27 cellular contexts compared by ENCODE assay signal in the genomic region with DNA sequence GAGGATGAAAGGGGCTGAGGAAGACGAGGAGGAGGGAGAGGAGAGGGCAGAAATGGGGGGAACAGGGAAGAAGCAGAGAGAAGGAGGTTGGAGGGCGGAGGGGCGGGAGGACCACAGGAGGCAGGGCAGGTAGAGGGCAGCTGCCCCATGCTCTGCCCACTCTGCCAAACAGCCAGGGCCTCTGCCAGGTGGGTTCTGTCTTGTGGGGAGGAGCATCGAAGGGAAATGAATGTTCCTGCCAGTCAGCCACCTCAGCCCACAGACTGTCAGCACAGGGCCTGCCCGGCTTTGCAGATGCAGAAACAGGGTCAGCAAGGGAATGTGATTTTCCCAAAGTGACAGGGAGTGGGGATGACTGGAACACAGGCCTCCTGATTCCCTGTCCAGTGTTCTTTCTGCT.
"Had no signal": no experiment of that assay in that cellular context is flagged by ENCODE, and none has a peak within 500 bp of the region (broad histone marks: within the 10 kb centered on the region; RNA-seq: fewer than 3 reads in every experiment).

No MANE protein-coding gene starts in this region.

- H3K36me3 ChIP-seq: ascending aorta, cardiac muscle cell, Peyer's patch had no signal

- H3K27ac ChIP-seq: ascending aorta, cardiac muscle cell, Peyer's patch had no signal

- DNase-seq: activated CD4-positive, alpha-beta T cell treated with anti-CD3 and anti-CD28 coated beads, Interleukin-2, amount 10 ng/mL, durations not matched to agents 24 days and 14 days; activated CD4-positive, alpha-beta T cell treated with anti-CD3 and anti-CD28 coated beads, Interleukin-2, amount 50 U/mL, for 4 hours; activated CD8-positive, alpha-beta T cell treated with anti-CD3 and anti-CD28 coated beads for 36 hours; activated gamma-delta T cell; activated naive CD4-positive, alpha-beta T cell treated with Interleukin-2 at 50 U/mL for 16 hours; activated naive CD8-positive, alpha-beta T cell treated with anti-CD3 and anti-CD28 coated beads, Interleukin-2, amount 10 ng/mL, durations not matched to agents 7 days and 5 days; activated T-cell treated with anti-CD3 and anti-CD28 coated beads, Interleukin-2, amount 50 U/mL, for 24 hours; amygdala; KBM-7; MM.1S; MV-4-11; NCI-H1092 treated with DMSO at 0.1 percent for 48 hours; NCI-H146; NCI-H187; NCI-H2029 treated with DMSO at 0.1 percent for 48 hours; NCI-H2107; NCI-H226; NCI-H446 treated with DMSO at 0.1 percent for 48 hours; NCI-H524; NCI-H69; NCI-H82; NK-92 treated with Interleukin-12 subunit alpha and Interleukin-12 subunit beta, amount 100 ng/mL, for 24 hours; Peyer's patch; RPMI8226; T1000 had no signal

- H3K9me3 ChIP-seq: ascending aorta, Peyer's patch had no signal

- H3K4me1 ChIP-seq: ascending aorta, Peyer's patch had no signal

- H3K4me3 ChIP-seq: ascending aorta, cardiac muscle cell, Peyer's patch had no signal

- H3K27me3 ChIP-seq: ascending aorta, cardiac muscle cell, Peyer's patch had no signal

- ATAC-seq: activated CD8-positive, alpha-beta T cell treated with anti-CD3 and anti-CD28 coated beads for 36 hours had no signal
